21 cellular contexts compared by ENCODE assay signal in the genomic region with DNA sequence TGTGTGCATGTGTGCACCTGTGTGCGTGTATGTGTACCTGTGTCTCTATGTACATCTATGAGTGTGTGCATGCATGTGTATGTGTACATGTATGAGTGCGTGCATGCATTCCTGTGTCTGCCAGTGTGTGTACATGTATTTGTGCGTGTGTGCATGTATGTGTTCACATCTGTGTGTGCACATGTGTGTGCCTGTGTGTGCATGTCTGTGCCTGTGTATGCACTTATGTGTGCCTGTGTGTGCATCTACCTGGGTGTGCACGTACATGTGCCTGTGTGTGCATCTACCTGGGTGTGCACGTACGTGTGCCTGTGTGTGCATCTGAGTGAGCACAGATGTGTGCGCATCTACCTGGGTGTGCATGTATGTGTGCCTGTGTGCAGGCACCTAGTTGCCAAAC.
DNase-seq lines count a peak whose midpoint lies in the region; ATAC-seq, FAIRE-seq and TF ChIP-seq lines count a peak whose summit lies in the region.
"Had no signal": no experiment of that assay in that cellular context is flagged by ENCODE, and none has a peak within 500 bp of the region (broad histone marks: within the 10 kb centered on the region; RNA-seq: fewer than 3 reads in every experiment).

No MANE protein-coding gene starts in this region.

- no peak overlapping the region for H3K4me3 ChIP-seq in K562
- H3K4me3 ChIP-seq in neural progenitor cell = no peak overlapping the region
- no peak overlapping the region for H3K4me3 ChIP-seq in sigmoid colon

- H3K27ac ChIP-seq in K562 (ENCODE audit: extremely low read depth, low read depth, low read length) = no peak overlapping the region
- no peak overlapping the region for H3K27ac ChIP-seq in neural progenitor cell
- no peak overlapping the region for H3K27ac ChIP-seq in sigmoid colon

- WGBS in K562 (ENCODE audit: insufficient coverage, low coverage, missing lambda C conversion rate) = 30% methylated on average over 7 of the region's 7 CpGs
- 95 to 97% methylated on average over 7 of the region's 7 CpGs for WGBS in sigmoid colon, 2 donors

- H3K79me2 ChIP-seq in K562 (ENCODE audit: control insufficient read depth, insufficient read depth, low read length) (no peaks in the 10 kb centered on the region), neural progenitor cell (ENCODE audit: low read depth) (no peaks in the 10 kb centered on the region)

- no peak overlapping the region for H2AFZ ChIP-seq in K562 (ENCODE audit: low read depth, low read length)
- H2AFZ ChIP-seq in neural progenitor cell (replicated peaks) = no peak overlapping the region

- no peak for TF ChIP-seq RAD21 in K562 (CRISPR knock-in tag; conservative IDR thresholded peaks at IDR 0.05 in 1 of 2, IDR thresholded peaks at IDR 0.05 in 1 of 2)

- no peak for FAIRE-seq in K562 (lab: Jason Lieb, UNC)
- FAIRE-seq: A204.1, GM19239, H54 had no signal

- no peak overlapping the region for H3K4me2 ChIP-seq in K562 (ENCODE audit: insufficient read depth, low read length)
- no peak overlapping the region for H3K4me2 ChIP-seq in neural progenitor cell

- BruUV-seq in K562 (replicated peaks; lab: Mats Ljungman, UMichigan) = no TSS peak

- TF ChIP-seq EP300 in K562 (IDR thresholded peaks at IDR 0.05; ENCODE audit: low read length) (no peak), sigmoid colon (IDR thresholded peaks at IDR 0.05) (no peak)

- CTCF ChIA-PET in K562 (lab: Yijun Ruan, JAX; ENCODE audit: low intra/inter-chr PET ratio) = interaction anchor here (0.6 kb wide), 1 partner anchor 21 kb away, joined by 3 read pairs; no protein-coding TSS in a partner anchor
- CTCF ChIA-PET in T-cell (lab: Charles Lee) = no interaction called here

- peak overlapping the region; percentile 60 for H3K27ac Mint-ChIP-seq in neural progenitor cell
- H3K27ac Mint-ChIP-seq in T-cell = no peak overlapping the region

- H3K36me3 Mint-ChIP-seq in neural progenitor cell = peaks cover 18% of the 10 kb centered on the region
- H3K36me3 Mint-ChIP-seq in T-cell = peaks cover 9% of the 10 kb centered on the region

- H4K20me1 ChIP-seq in K562 (replicated peaks; ENCODE audit: control insufficient read depth, insufficient read depth, low read length) = no peaks in the 10 kb centered on the region; the same call in 1 of the 2 replicates
- H4K20me1 ChIP-seq in neural progenitor cell (ENCODE audit: low read depth) = no peaks in the 10 kb centered on the region

- H3K4me3 Mint-ChIP-seq in neural progenitor cell (no peak overlapping the region), T-cell (no peak overlapping the region)

- H3K27me3 ChIP-seq in K562 (ENCODE audit: control insufficient read depth in 2 of 2, insufficient read depth in 2 of 2, low read length in 2 of 2) = peaks cover 13 to 43% of the 10 kb centered on the region in 2 experiments
- H3K27me3 ChIP-seq in neural progenitor cell = no peaks in the 10 kb centered on the region
- no peaks in the 10 kb centered on the region for H3K27me3 ChIP-seq in sigmoid colon
- H3K27me3 ChIP-seq: BE2C had no signal

- peaks cover 6 to 34% of the 10 kb centered on the region in 2 experiments; a peak in 3 of 5 replicates for H3K4me1 ChIP-seq in K562 (replicated peaks in 1 of 2; ENCODE audit: control insufficient read depth in 2 of 2, insufficient read depth in 2 of 2, low read length in 2 of 2)
- peaks cover 8% of the 10 kb centered on the region for H3K4me1 ChIP-seq in neural progenitor cell
- H3K4me1 ChIP-seq in sigmoid colon = peaks cover 0 to 17% (median 4%) of the 10 kb centered on the region in 4 donors
- H3K4me1 ChIP-seq: BE2C had no signal

- in situ Hi-C loops in K562 (cut with MboI) = no loop called here

- H3K9me3 Mint-ChIP-seq in neural progenitor cell = peaks cover 18% of the 10 kb centered on the region
- H3K9me3 Mint-ChIP-seq in T-cell = peaks cover 6 to 15% (median 15%) of the 10 kb centered on the region in 3 donors

- TF ChIP-seq POLR2A in K562 (conservative IDR thresholded peaks at IDR 0.05) (no peak), sigmoid colon (IDR thresholded peaks at IDR 0.05) (no peak)

- H3K9ac ChIP-seq in K562 (ENCODE audit: insufficient read depth in 1 of 2, low read depth in 2 of 2, low read length in 2 of 2) (no peak overlapping the region), neural progenitor cell (no peak overlapping the region)

- POLR2A ChIA-PET in K562 (lab: Yijun Ruan, JAX) = no interaction called here
- POLR2A ChIA-PET in T-cell (lab: Charles Lee) = no interaction called here

- peaks cover 3% of the 10 kb centered on the region for H3K9me1 ChIP-seq in K562 (ENCODE audit: control insufficient read depth, insufficient read depth, low read length)

- intact Hi-C loops in K562 (cut with micrococcal nuclease) (no loop called here), sigmoid colon (cut with DNase I) (no loop called here)

- H3K9me3 ChIP-seq in K562 (replicated peaks; ENCODE audit: control insufficient read depth, insufficient read depth, low read depth, low read length) (no peaks in the 10 kb centered on the region), neural progenitor cell (ENCODE audit: low read depth) (no peaks in the 10 kb centered on the region), sigmoid colon (no peaks in the 10 kb centered on the region)
- H3K9me3 ChIP-seq: BE2C had no signal

- peak; percentile 46 for DNase-seq in activated CD8-positive, alpha-beta memory T cell treated with anti-CD3 and anti-CD28 coated beads for 24 hours
- no peak for DNase-seq in activated CD8-positive, alpha-beta memory T cell treated with anti-CD3 and anti-CD28 coated beads, Interleukin-2, amount 50 U/mL, for 4 hours
- DNase-seq in K562 (ENCODE audit: extremely low read depth in 1 of 4, low spot score in 3 of 4) (no peak), neural progenitor cell (ENCODE audit: low spot score) (no peak), sigmoid colon (peak; percentile 30), NCI-H128 (lab: John Stamatoyannopoulos, UW; ENCODE audit: unreplicated experiment) (no peak), T-cell (no peak)
- DNase-seq: BE2C; IMR-90; NCI-H1105; NCI-H2029 treated with DMSO at 0.1 percent for 48 hours; NCI-H2171; NCI-H345; NCI-H524; NCI-H774; NK-92 treated with Interleukin-12 subunit alpha and Interleukin-12 subunit beta, amount 100 ng/mL, for 24 hours had no signal

- H3K36me3 ChIP-seq in K562 (ENCODE audit: control insufficient read depth, insufficient read depth, low read length) = no peaks in the 10 kb centered on the region
- H3K36me3 ChIP-seq in neural progenitor cell = no peaks in the 10 kb centered on the region
- no peaks in the 10 kb centered on the region for H3K36me3 ChIP-seq in sigmoid colon
- H3K36me3 ChIP-seq: BE2C had no signal

- ATAC-seq in K562 (no peak), T-cell (replicated peaks in 1 of 4) (no peak), HG03378 (IDR thresholded peaks at IDR 0.05; ENCODE audit: unreplicated experiment) (no peak)
- ATAC-seq: SK-N-SH treated with all-trans-retinoic acid at 6 μM for 48 hours had no signal

- H3K4me1 Mint-ChIP-seq in neural progenitor cell (peaks cover 20% of the 10 kb centered on the region), T-cell (peaks cover 0 to 2% (median 0%) of the 10 kb centered on the region in 3 donors)

- H3F3A ChIP-seq in neural progenitor cell (ENCODE audit: low read depth) = peaks cover 3% of the 10 kb centered on the region

- peaks cover 5% of the 10 kb centered on the region for H3K27me3 Mint-ChIP-seq in neural progenitor cell (ENCODE audit: insufficient read depth, low read depth)
- H3K27me3 Mint-ChIP-seq in T-cell = peaks cover 3 to 4% of the 10 kb centered on the region in 2 donors

- no peak for TF ChIP-seq CTCF in K562 (IDR thresholded peaks at IDR 0.05 in 2 of 3, conservative IDR thresholded peaks at IDR 0.05 in 1 of 3; ENCODE audit: insufficient read depth in 2 of 3, low read depth in 1 of 3, low read length in 3 of 3)
- no peak for TF ChIP-seq CTCF in neural progenitor cell (IDR thresholded peaks at IDR 0.05)
- no peak for TF ChIP-seq CTCF in sigmoid colon (IDR thresholded peaks at IDR 0.05)

TF ChIP-seq in K562, 482 proteins besides CTCF, POLR2A, EP300 and RAD21:
- TF ChIP-seq SLC30A9 (CRISPR knock-in tag; IDR thresholded peaks at IDR 0.05) = no peak
- TF ChIP-seq ZC3H4 (CRISPR knock-in tag; IDR thresholded peaks at IDR 0.05; ENCODE audit: borderline replicate concordance) = peak; percentile 19; the same call in 1 of the 2 replicates
TF ChIP-seq in K562: peak in this region for 1.

Comparison
In these comparisons a context has a peak if more than half of its experiments do, and no peak if none do; other contexts are left out.
1. DNase-seq: peak in activated CD8-positive, alpha-beta memory T cell treated with anti-CD3 and anti-CD28 coated beads for 24 hours (single experiment) and sigmoid colon (single experiment); none in activated CD8-positive, alpha-beta memory T cell treated with anti-CD3 and anti-CD28 coated beads, Interleukin-2, amount 50 U/mL, for 4 hours (single experiment), K562 (0 of 4), neural progenitor cell (single experiment), NCI-H128 (single experiment) and T-cell (0 of 34).